In the genomic region with DNA sequence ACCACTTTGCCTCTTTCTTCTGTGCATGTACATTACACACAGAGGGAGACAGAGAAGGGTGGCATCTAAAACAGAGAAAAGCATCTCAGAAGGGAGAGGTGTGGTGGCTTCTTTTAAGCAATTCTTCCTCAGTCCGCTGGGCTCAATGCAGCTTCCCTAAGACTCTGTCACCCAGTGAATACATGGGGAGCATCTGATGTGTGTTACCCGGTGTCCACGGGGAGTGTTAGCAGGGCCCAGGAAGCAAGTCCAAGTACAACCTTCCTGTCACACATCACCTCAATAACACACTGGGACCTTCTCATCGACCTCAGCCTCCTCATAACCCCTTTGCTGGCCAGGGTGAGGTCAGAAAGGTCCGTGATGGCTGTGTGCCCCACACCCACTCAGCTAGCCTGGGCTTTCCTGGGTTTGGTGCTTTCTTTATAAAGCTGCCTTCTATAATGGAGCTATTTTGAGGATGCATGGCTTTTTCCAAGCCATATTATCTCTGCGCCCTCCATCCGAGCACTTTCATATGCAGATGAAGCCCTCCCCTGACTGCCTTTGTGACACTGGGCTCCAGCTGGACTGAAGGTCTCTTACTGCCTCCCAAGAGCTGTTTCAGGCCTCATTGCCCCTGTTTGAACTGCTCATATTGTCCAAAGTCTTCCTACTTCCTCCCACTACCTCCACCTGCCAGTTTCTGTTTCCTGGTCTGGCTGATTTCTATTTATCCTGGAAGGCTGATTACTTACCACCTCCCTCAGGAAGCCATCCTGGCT, we compare ENCODE assay signal across 15 cellular contexts. TPM values are rescaled to one million over a fixed set of nuclear protein-coding genes. Genes with fewer than 3 reads are reported as not detected.
DNase-seq lines count a peak whose midpoint lies in the region; ATAC-seq, FAIRE-seq and TF ChIP-seq lines count a peak whose summit lies in the region.
"Had no signal": no experiment of that assay in that cellular context is flagged by ENCODE, and none has a peak within 500 bp of the region (broad histone marks: within the 10 kb centered on the region; RNA-seq: fewer than 3 reads in every experiment).

No MANE protein-coding gene starts in this region.

- peak overlapping the region; percentile 85; the same call in 1 of the 2 replicates for H2BK12ac ChIP-seq in H1 (ENCODE audit: low read depth, low read length)

- no peak overlapping the region for H3K4ac ChIP-seq in H1 (replicated peaks; ENCODE audit: insufficient read length, low read depth, low read length)

- POLR2A ChIA-PET in H1 (lab: Charles Lee; ENCODE audit: partially characterized antibody) = interaction anchor here (0.9 kb wide), 4 partner anchors 13 to 59 kb away, joined by 3 to 4 read pairs (median 3); no protein-coding TSS in a partner anchor

- 0 out of 3 replicates have a peak, but pooled peaks of 1 of the 2 experiments have one; percentile 25 for TF ChIP-seq POLR2A in H1 (IDR thresholded peaks at IDR 0.05; ENCODE audit: control extremely low read depth in 1 of 2, low read depth in 2 of 2, low read length in 2 of 2)

- no peak overlapping the region for H4K5ac ChIP-seq in H1 (ENCODE audit: insufficient read length, low read depth, low read length)

- H2BK20ac ChIP-seq in H1 (ENCODE audit: low read length) = peak overlapping the region; percentile 2; the same call in 1 of the 2 replicates

- CTCF ChIA-PET in activated naive CD4-positive, alpha-beta T cell treated with anti-CD3 and anti-CD28 coated beads, Interleukin-2, amount 10 ng/mL, durations not matched to agents 7 days and 5 days (lab: Charles Lee) = no interaction called here
- CTCF ChIA-PET in H1 (lab: Charles Lee; ENCODE audit: partially characterized antibody) = interaction anchor here (1.1 to 1.9 kb wide), 5 partner anchors 13 to 96 kb away, joined by 3 to 7 read pairs (median 4); partner anchors contain the start of gene TNFRSF11A

- peaks cover 7% of the 10 kb centered on the region for H3K36me3 Mint-ChIP-seq in activated naive CD4-positive, alpha-beta T cell treated with anti-CD3 and anti-CD28 coated beads, Interleukin-2, amount 10 ng/mL, durations not matched to agents 7 days and 5 days
- H3K36me3 Mint-ChIP-seq in CD14-positive monocyte = no peaks in the 10 kb centered on the region

- no peak overlapping the region for H2AFZ ChIP-seq in H1 (ENCODE audit: low read length)

- peaks cover 14% of the 10 kb centered on the region for H3K4me1 ChIP-seq in HUES64 (ENCODE audit: insufficient read depth, low read length)
- peaks cover 9 to 23% (median 18%) of the 10 kb centered on the region in 4 experiments for H3K4me1 ChIP-seq in H1 (replicated peaks in 1 of 4; ENCODE audit: control insufficient read depth in 3 of 4, insufficient read depth in 4 of 4, low read length in 3 of 4)
- H3K4me1 ChIP-seq in small intestine (ENCODE audit: control insufficient read depth in 2 of 2, insufficient read depth in 1 of 2, low read depth in 1 of 2, low read length in 1 of 2) = peaks cover 0 to 4% of the 10 kb centered on the region in 2 donors

- H3K79me2 ChIP-seq in H1 (ENCODE audit: control insufficient read depth in 1 of 2, insufficient read depth in 2 of 2, low read length in 2 of 2) = peaks cover 0 to 6% of the 10 kb centered on the region in 2 experiments; a peak in 1 of 4 replicates

- peak overlapping the region; percentile 26 for H3K27ac Mint-ChIP-seq in activated naive CD4-positive, alpha-beta T cell treated with anti-CD3 and anti-CD28 coated beads, Interleukin-2, amount 10 ng/mL, durations not matched to agents 7 days and 5 days
- H3K27ac Mint-ChIP-seq in CD14-positive monocyte = peak overlapping the region in 1 of 7 donors; percentile 49
- H3K27ac Mint-ChIP-seq: HFFc6 had no signal

- 0 out of 2 replicates have a peak overlapping the region, but pooled peaks have one; percentile 0 for H2AK5ac ChIP-seq in H1 (ENCODE audit: low read depth, low read length)

- H3K9me3 Mint-ChIP-seq in activated naive CD4-positive, alpha-beta T cell treated with anti-CD3 and anti-CD28 coated beads, Interleukin-2, amount 10 ng/mL, durations not matched to agents 7 days and 5 days = no peaks in the 10 kb centered on the region
- no peaks in the 10 kb centered on the region for H3K9me3 Mint-ChIP-seq in CD14-positive monocyte
- H3K9me3 Mint-ChIP-seq: HFFc6 had no signal

- H3K23ac ChIP-seq in H1 (ENCODE audit: insufficient read length) = no peak overlapping the region

- H3K4me3 ChIP-seq in HUES64 (ENCODE audit: low read length) = no peak overlapping the region
- H3K4me3 ChIP-seq in H1 (ENCODE audit: extremely low read depth in 1 of 4, insufficient read depth in 2 of 4, low read depth in 3 of 4, low read length in 4 of 4) = peak overlapping the region in 2 of 4 experiments; percentile 15 to 27; a peak in 2 of 8 replicates
- H3K4me3 ChIP-seq in small intestine (ENCODE audit: low read depth in 1 of 2, low read length in 2 of 2) = no peak overlapping the region
- H3K4me3 ChIP-seq: coronary artery had no signal

- H3K9me3 ChIP-seq in HUES64 (ENCODE audit: insufficient read depth, low read depth, low read length) (no peaks in the 10 kb centered on the region), H1 (ENCODE audit: insufficient read depth in 2 of 2, low read depth in 1 of 2, low read length in 1 of 2) (no peaks in the 10 kb centered on the region), small intestine (ENCODE audit: control insufficient read depth, low read depth) (no peaks in the 10 kb centered on the region)

- no peak overlapping the region for H3K56ac ChIP-seq in H1 (replicated peaks; ENCODE audit: insufficient read length, low read depth, low read length)

- H3K9ac ChIP-seq in HUES64 (ENCODE audit: low read depth, low read length) (no peak overlapping the region), H1 (replicated peaks in 1 of 4; ENCODE audit: extremely low read depth in 1 of 4, low read depth in 3 of 4, low read length in 3 of 4) (no peak overlapping the region; a peak in 1 of 7 replicates)

- peaks cover 25% of the 10 kb centered on the region for H3K4me1 Mint-ChIP-seq in activated naive CD4-positive, alpha-beta T cell treated with anti-CD3 and anti-CD28 coated beads, Interleukin-2, amount 10 ng/mL, durations not matched to agents 7 days and 5 days
- peaks cover 4% of the 10 kb centered on the region for H3K4me1 Mint-ChIP-seq in CD14-positive monocyte

- FAIRE-seq in H1 (lab: Jason Lieb, UNC) = peak; percentile 13
- no peak for FAIRE-seq in small intestine (lab: Jason Lieb, UNC)
- FAIRE-seq: HTR-8/SVneo had no signal

- H4K91ac ChIP-seq in H1 (replicated peaks; ENCODE audit: insufficient read length, low read length) = no peak overlapping the region

- no peak overlapping the region for H2BK15ac ChIP-seq in H1 (ENCODE audit: low read length)

- no peak for TF ChIP-seq EP300 in H1 (IDR thresholded peaks at IDR 0.05; ENCODE audit: borderline replicate concordance in 1 of 2, low read depth in 2 of 2, low read length in 2 of 2)

- H2BK120ac ChIP-seq in H1 (replicated peaks; ENCODE audit: low read depth, low read length) = no peak overlapping the region

- no peaks in the 10 kb centered on the region; the same call in 1 of the 2 replicates for H3K79me1 ChIP-seq in H1 (ENCODE audit: low read depth, low read length)

- H3K27me3 ChIP-seq in HUES64 (ENCODE audit: insufficient read depth, low read length) (no peaks in the 10 kb centered on the region), H1 (replicated peaks in 1 of 4; ENCODE audit: control insufficient read depth in 3 of 4, extremely low read depth in 1 of 4, insufficient read depth in 3 of 4, low read length in 3 of 4) (no peaks in the 10 kb centered on the region; a peak in 1 of 7 replicates), small intestine (ENCODE audit: control insufficient read depth in 2 of 2, insufficient read depth in 2 of 2, low read length in 2 of 2) (no peaks in the 10 kb centered on the region)

- no peak for ATAC-seq in Right ventricle myocardium superior (ENCODE audit: poor library complexity)
- ATAC-seq: right cardiac atrium had no signal

- WGBS in HUES64 = 37% methylated on average over 7 of the region's 7 CpGs
- WGBS in H1 (ENCODE audit: extremely low coverage in 1 of 2, insufficient coverage in 1 of 2, insufficient read length in 1 of 2, insufficient replicate concordance in 2 of 2, low coverage in 1 of 2, low lambda C conversion rate in 2 of 2, missing lambda C conversion rate in 1 of 2), 2 experiments = 49% methylated on average over 7 of the region's 7 CpGs; no CpG with 5 or more reads in 1 of the 2 experiments
- WGBS in small intestine, 3 donors = 49 to 64% (median 58%) methylated on average over 7 of the region's 7 CpGs

- no peak overlapping the region for H4K8ac ChIP-seq in H1 (ENCODE audit: extremely low read depth, insufficient read depth, low read length)

- no peak overlapping the region for H3K4me3 Mint-ChIP-seq in activated naive CD4-positive, alpha-beta T cell treated with anti-CD3 and anti-CD28 coated beads, Interleukin-2, amount 10 ng/mL, durations not matched to agents 7 days and 5 days
- no peak overlapping the region for H3K4me3 Mint-ChIP-seq in CD14-positive monocyte
- H3K4me3 Mint-ChIP-seq: HFFc6 had no signal

- TF ChIP-seq RAD21 in H1 (IDR thresholded peaks at IDR 0.05 in 1 of 2, conservative IDR thresholded peaks at IDR 0.05 in 1 of 2; ENCODE audit: low read depth in 2 of 2, low read length in 2 of 2) = no peak

- no peaks in the 10 kb centered on the region for H3K36me3 ChIP-seq in HUES64 (ENCODE audit: insufficient read depth, low read length)
- H3K36me3 ChIP-seq in H1 (ENCODE audit: control insufficient read depth in 2 of 4, insufficient read depth in 4 of 4, low read length in 3 of 4) = no peaks in the 10 kb centered on the region; a peak in 1 of 8 replicates
- no peaks in the 10 kb centered on the region for H3K36me3 ChIP-seq in small intestine (ENCODE audit: control insufficient read depth in 2 of 2, insufficient read depth in 2 of 2, low read length in 2 of 2)

- H3K18ac ChIP-seq in H1 (ENCODE audit: extremely low read depth, low read length) = peak overlapping the region; percentile 75; the same call in 1 of the 2 replicates

- H3K27me3 Mint-ChIP-seq in activated naive CD4-positive, alpha-beta T cell treated with anti-CD3 and anti-CD28 coated beads, Interleukin-2, amount 10 ng/mL, durations not matched to agents 7 days and 5 days = peaks cover 10% of the 10 kb centered on the region
- H3K27me3 Mint-ChIP-seq in CD14-positive monocyte (ENCODE audit: low read depth in 3 of 3) = peaks cover 5 to 12% (median 7%) of the 10 kb centered on the region in 3 donors

- intact Hi-C loops in CD14-positive monocyte (cut with micrococcal nuclease) (no loop called here), Right ventricle myocardium superior (cut with DNase I) (no loop called here)

- H2BK5ac ChIP-seq in H1 (ENCODE audit: low read depth, low read length) = no peak overlapping the region

- H3K27ac ChIP-seq in HUES64 (ENCODE audit: low read depth, low read length) = peak overlapping the region; percentile 31; the same call in 1 of the 2 replicates
- no peak overlapping the region for H3K27ac ChIP-seq in H1 (ENCODE audit: low read depth, low read length)
- H3K27ac ChIP-seq in small intestine (ENCODE audit: low read depth in 1 of 2, low read length in 1 of 2) = peak overlapping the region in 1 of 2 donors; percentile 5
- H3K27ac ChIP-seq: coronary artery had no signal

- TF ChIP-seq CTCF in H1 (IDR thresholded peaks at IDR 0.05; ENCODE audit: control extremely low read depth in 1 of 3, insufficient read depth in 1 of 3, low read depth in 1 of 3, low read length in 3 of 3) (no peak), CD14-positive monocyte (IDR thresholded peaks at IDR 0.05) (no peak)

- no peak overlapping the region for H3K14ac ChIP-seq in H1 (ENCODE audit: insufficient read length)

- no peaks in the 10 kb centered on the region for H3K23me2 ChIP-seq in H1 (ENCODE audit: low read depth, low read length)

- no peaks in the 10 kb centered on the region for H4K20me1 ChIP-seq in H1 (replicated peaks in 1 of 2; ENCODE audit: control insufficient read depth in 1 of 2, insufficient read depth in 2 of 2, low read length in 2 of 2)

- H3K4me2 ChIP-seq in H1 (ENCODE audit: insufficient read depth in 1 of 2, low read depth in 2 of 2, low read length in 2 of 2) = peak overlapping the region; percentile 59 to 65

- DNase-seq in activated naive CD4-positive, alpha-beta T cell treated with anti-CD3 and anti-CD28 coated beads, Interleukin-2, amount 10 ng/mL, durations not matched to agents 7 days and 5 days = no peak
- no peak for DNase-seq in activated naive CD4-positive, alpha-beta T cell treated with anti-CD3 and anti-CD28 coated beads, Interleukin-2, amount 50 U/mL, for 16 hours
- DNase-seq in H1 (ENCODE audit: low read depth in 1 of 2, low spot score in 2 of 2) = no peak
- DNase-seq in small intestine = peak; percentile 58
- DNase-seq in NCI-H128 (lab: John Stamatoyannopoulos, UW; ENCODE audit: unreplicated experiment) = no peak
- DNase-seq in CD14-positive monocyte (ENCODE audit: low spot score) = no peak
- DNase-seq in Right ventricle myocardium superior = no peak
- DNase-seq: activated gamma-delta T cell treated with Interleukin-2 at 50 U/mL for 16 hours, HFFc6, mammary epithelial cell, NCI-H82, right cardiac atrium had no signal

RNA-seq across cellular contexts. Expression of gene TNFRSF11A, which starts 21.4 kb away (rescaled TPM):
- polyA plus RNA-seq in HUES64 (2013, experiment 1 of 2) = 6.6 TPM
- 3.6 TPM for polyA plus RNA-seq in HUES64 (2013, experiment 2 of 2)
- 10.6 and 11.1 TPM in 2 replicates for total RNA-seq in H1 (2021; fragmentation: NEBNext Ultra II Directional; extraction: Animal tissue kit (Norgen Biotek cat#: 25700))
- polyA plus RNA-seq in H1 (2011; rRNA removed) = 8.1 and 8.7 TPM in 2 replicates
- polyA plus RNA-seq in H1 (2011; cell fraction: cytosol; rRNA removed) = 7.4 TPM
- polyA plus RNA-seq in H1 (2011; cell fraction: nucleus; rRNA removed) = 16.5 TPM
- polyA plus RNA-seq in H1 (2012, experiment 1 of 2) = 6.6 to 12.8 TPM (median 10.3 TPM) in 4 replicates
- 3.3 TPM for polyA plus RNA-seq in H1 (2012, experiment 2 of 2)
- 5.3 TPM for polyA plus RNA-seq in H1 (2013, experiment 1 of 2)
- 5.4 TPM for polyA plus RNA-seq in H1 (2013, experiment 2 of 2)
- 10.9 and 14.6 TPM in 2 replicates for polyA minus RNA-seq in H1 (2011; rRNA and poly(A)+ RNA removed)
- 6.7 TPM for polyA minus RNA-seq in H1 (2011; cell fraction: cytosol; rRNA and poly(A)+ RNA removed)
- polyA minus RNA-seq in H1 (2011; cell fraction: nucleus; rRNA and poly(A)+ RNA removed) = 20.2 TPM
- 10 to 100 TPM; 15.0 to 23.5 (median 16.5) TPM for polyA plus RNA-seq in small intestine
- polyA plus RNA-seq in CD14-positive monocyte = under 1 TPM; 0.05 to 0.67 TPM
- total RNA-seq in Right ventricle myocardium superior = 0.94 TPM
